Comparison of ENCODE assay signal across 11 cellular contexts in the genomic region with DNA sequence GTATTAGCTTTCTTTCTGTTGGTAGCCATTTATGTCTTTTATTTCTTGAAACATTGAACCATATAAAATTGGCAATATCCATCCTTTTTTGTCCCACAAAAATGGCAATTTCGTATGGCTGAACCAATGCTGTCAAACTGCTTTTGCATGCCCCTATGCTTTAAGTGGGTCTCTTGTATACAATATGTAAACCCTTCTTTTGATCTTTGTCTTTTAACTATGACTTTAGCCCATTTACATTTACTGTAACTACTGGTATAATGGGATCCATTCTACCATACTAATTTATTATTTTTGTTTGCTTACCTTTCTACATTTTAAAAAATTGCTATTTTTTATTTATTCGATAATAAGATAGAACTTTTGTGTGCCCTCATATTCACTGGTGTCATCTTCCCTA.
"Had no signal": no experiment of that assay in that cellular context is flagged by ENCODE, and none has a peak within 500 bp of the region (broad histone marks: within the 10 kb centered on the region; RNA-seq: fewer than 3 reads in every experiment).

No MANE protein-coding gene starts in this region.

- H3K4me2 ChIP-seq: GM23338 had no signal

- DNase-seq: GM23248, GOT3, H7, H9, HCEC 1CT, HFFc6 had no signal

- FAIRE-seq: H1, H54 had no signal

- H3K27ac ChIP-seq: GM23248 had no signal

- H3K9ac ChIP-seq: GM23248 had no signal

- H3K36me3 ChIP-seq: HAP-1 had no signal

- H3K4me1 ChIP-seq: HAP-1 had no signal

- H2AFZ ChIP-seq: GM23248, GM23338 had no signal

- ATAC-seq: GM23338, HCT116 had no signal

- H3K9me3 ChIP-seq: HAP-1 had no signal

- H3K4me3 ChIP-seq: GM23248, GM23338, HAP-1 had no signal
